8 cellular contexts compared by ENCODE assay signal in the genomic region with DNA sequence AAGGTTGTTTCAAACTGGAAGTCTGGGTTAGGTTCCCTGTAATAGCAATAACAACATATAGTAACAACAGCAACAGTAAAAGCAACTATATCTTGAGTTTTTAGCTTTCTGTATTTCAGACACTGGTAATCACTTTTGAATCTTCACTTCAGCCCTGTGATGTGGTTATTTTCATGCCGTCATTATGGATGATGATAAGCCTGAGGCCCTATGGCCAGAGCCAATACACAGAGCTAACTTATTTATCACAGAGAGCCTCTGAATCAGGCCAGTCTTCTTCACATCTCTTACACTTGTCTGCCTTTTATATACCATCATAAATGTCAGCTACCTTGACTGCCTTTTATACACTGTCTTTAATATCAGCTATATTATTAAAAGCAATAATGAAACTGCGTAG.
"Had no signal": no experiment of that assay in that cellular context is flagged by ENCODE, and none has a peak within 500 bp of the region (broad histone marks: within the 10 kb centered on the region; RNA-seq: fewer than 3 reads in every experiment).

No MANE protein-coding gene starts in this region.

- H3K9me3 Mint-ChIP-seq: GM23338, HFFc6 had no signal

- H3K9me3 ChIP-seq: HAP-1 had no signal

- H3K36me3 ChIP-seq: HAP-1 had no signal

- H2AFZ ChIP-seq: GM23338 had no signal

- H3K4me3 ChIP-seq: GM23338, HAP-1, K562 had no signal

- H3K4me3 Mint-ChIP-seq: GM23338, HFFc6 had no signal

- H3K4me1 Mint-ChIP-seq: GM23338 had no signal

- ATAC-seq: GM23338, HCT116, K562 had no signal

- H3K4me2 ChIP-seq: GM23338 had no signal

- DNase-seq: H7, HFFc6 had no signal

- H3K4me1 ChIP-seq: HAP-1 had no signal

- FAIRE-seq: H1, HTR-8/SVneo, K562 had no signal

- H3K27ac Mint-ChIP-seq: GM23338, HFFc6 had no signal
